ENCODE assay signal across 18 cellular contexts in the genomic region with DNA sequence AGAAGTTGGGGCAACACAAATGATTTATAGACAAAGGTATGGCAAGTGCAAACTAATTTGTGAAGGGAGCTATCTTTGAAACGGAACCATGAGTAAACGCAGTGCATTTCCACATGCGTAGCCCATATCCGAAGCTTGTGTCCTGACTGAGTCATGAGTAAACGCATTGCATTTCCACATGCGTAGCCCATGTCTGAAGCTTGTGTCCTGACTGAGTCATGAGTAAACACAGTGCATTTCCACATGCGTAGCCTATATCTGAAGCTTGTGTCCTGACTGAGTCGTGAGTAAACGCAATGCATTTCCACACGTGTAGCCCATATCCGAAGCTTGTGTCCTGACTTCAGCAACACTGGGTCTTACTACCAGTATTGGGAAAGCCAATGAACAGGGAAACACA.
"Had no signal": no experiment of that assay in that cellular context is flagged by ENCODE, and none has a peak within 500 bp of the region (broad histone marks: within the 10 kb centered on the region; RNA-seq: fewer than 3 reads in every experiment).

No MANE protein-coding gene starts in this region.

- H3K27ac ChIP-seq: coronary artery, neural progenitor cell, spleen, stomach, thoracic aorta had no signal

- H3K9me3 Mint-ChIP-seq: activated CD4-positive, alpha-beta memory T cell treated with anti-CD3 and anti-CD28 coated beads, Interleukin-2, amount 10 ng/mL, durations not matched to agents 7 days and 5 days; activated T-cell treated with anti-CD3 and anti-CD28 coated beads, Interleukin-2, amount 50 U/mL, for 24 hours; T-helper 1 cell treated with Interleukin-12 subunit alpha and Interleukin-12 subunit beta and Interleukin-4 antibody, amounts not matched to agents 30 μg/mL and 1 μg/mL, for 36 hours had no signal

- H3K9me3 ChIP-seq: spleen, thoracic aorta had no signal

- H3K27me3 ChIP-seq: neural progenitor cell, spleen, stomach had no signal

- H3K9ac ChIP-seq: neural progenitor cell had no signal

- H3K36me3 Mint-ChIP-seq: activated naive CD8-positive, alpha-beta T cell had no signal

- FAIRE-seq: frontal cortex, TTC549, urothelium cell line had no signal

- H3K27me3 Mint-ChIP-seq: activated naive CD8-positive, alpha-beta T cell; activated T-cell treated with anti-CD3 and anti-CD28 coated beads, Interleukin-2, amount 50 U/mL, for 24 hours had no signal

- H3K4me1 ChIP-seq: neural progenitor cell, stomach had no signal

- H3K4me3 Mint-ChIP-seq: activated CD4-positive, alpha-beta memory T cell treated with anti-CD3 and anti-CD28 coated beads, Interleukin-2, amount 10 ng/mL, durations not matched to agents 7 days and 5 days; neural progenitor cell; T-helper 1 cell treated with Interleukin-12 subunit alpha and Interleukin-12 subunit beta and Interleukin-4 antibody, amounts not matched to agents 30 μg/mL and 1 μg/mL, for 36 hours; WTC11 had no signal

- H3K36me3 ChIP-seq: neural progenitor cell, spleen, stomach, thoracic aorta had no signal

- H2AFZ ChIP-seq: neural progenitor cell had no signal

- H3K4me2 ChIP-seq: neural progenitor cell had no signal

- DNase-seq: activated CD4-positive, alpha-beta memory T cell treated with anti-CD3 and anti-CD28 coated beads, Interleukin-2, amount 10 ng/mL, durations not matched to agents 7 days and 5 days; activated effector memory CD4-positive, alpha-beta T cell treated with anti-CD3 and anti-CD28 coated beads, Interleukin-2, amount 50 U/mL, for 16 hours; activated T-cell treated with anti-CD3 and anti-CD28 coated beads, Interleukin-2, amount 50 U/mL, for 24 hours; amniotic stem cell; islet precursor cell; spleen; stomach had no signal

- H3K4me3 ChIP-seq: coronary artery, lung, neural progenitor cell, spleen, stomach, thoracic aorta had no signal

- H3K27ac Mint-ChIP-seq: activated CD4-positive, alpha-beta memory T cell treated with anti-CD3 and anti-CD28 coated beads, Interleukin-2, amount 10 ng/mL, durations not matched to agents 7 days and 5 days; neural progenitor cell; T-helper 1 cell treated with Interleukin-12 subunit alpha and Interleukin-12 subunit beta and Interleukin-4 antibody, amounts not matched to agents 30 μg/mL and 1 μg/mL, for 36 hours had no signal

- ATAC-seq: sciatic nerve, WTC11 had no signal
